In the genomic region with DNA sequence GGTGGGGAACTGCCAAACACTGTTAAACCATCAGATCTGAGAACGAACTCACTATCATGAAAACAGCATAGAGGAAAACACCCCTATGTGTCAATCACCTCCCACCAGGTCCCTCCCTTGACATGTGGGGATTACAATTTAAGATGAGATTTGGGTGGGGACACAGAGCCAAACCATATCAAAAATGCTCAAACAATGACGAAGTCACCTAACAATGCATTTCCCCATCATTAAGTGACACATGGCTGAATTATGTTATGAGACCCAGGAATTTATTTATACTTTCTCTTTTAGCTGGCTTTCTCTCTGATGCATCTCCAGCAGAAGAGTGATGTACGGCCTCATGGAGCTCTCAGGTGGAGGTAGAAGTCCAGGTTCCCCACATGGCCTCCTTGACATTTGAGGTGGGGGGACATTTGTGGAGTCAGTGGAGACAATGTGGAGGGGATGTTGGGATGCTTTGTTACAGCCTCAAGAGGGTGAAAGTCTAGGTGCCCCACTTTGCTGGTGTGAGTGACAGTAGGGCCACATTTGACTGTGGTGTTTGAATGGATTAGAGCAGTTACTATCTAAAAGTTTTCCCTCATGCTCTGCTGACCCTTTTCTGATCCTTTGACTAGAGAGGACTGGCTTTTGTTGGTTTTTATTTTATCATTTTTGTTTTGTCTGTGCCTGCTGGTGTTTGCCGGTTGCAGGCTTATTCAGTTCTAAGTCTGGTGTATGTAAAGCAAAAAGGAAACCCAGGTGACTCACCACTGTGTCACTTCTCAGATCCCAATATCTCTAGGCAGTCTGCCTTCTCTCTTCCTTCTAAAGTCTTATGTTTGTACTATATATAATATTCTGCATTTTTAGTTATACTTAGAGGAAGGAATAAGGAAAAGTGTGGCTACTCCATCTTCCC, we compare ENCODE assay signal across 8 cellular contexts. TPM values are rescaled to one million over a fixed set of nuclear protein-coding genes. Genes with fewer than 3 reads are reported as not detected.
A peak's percentile ranks its signal among the peaks of the same experiment; 100 is the strongest.
DNase-seq lines count a peak whose midpoint lies in the region; ATAC-seq and TF ChIP-seq lines count a peak whose summit lies in the region.
"Had no signal": no experiment of that assay in that cellular context is flagged by ENCODE, and none has a peak within 500 bp of the region (broad histone marks: within the 10 kb centered on the region; RNA-seq: fewer than 3 reads in every experiment).

No MANE protein-coding gene starts in this region.

- peak; percentile 33 for DNase-seq in activated CD4-positive, alpha-beta memory T cell treated with anti-CD3 and anti-CD28 coated beads for 36 hours
- DNase-seq in mucosa of descending colon (no peak), NK-92 (lab: John Stamatoyannopoulos, UW; ENCODE audit: unreplicated experiment) (no peak), NCI-H510A (lab: John Stamatoyannopoulos, UW) (no peak)
- DNase-seq: SIG-M5 had no signal

- peak overlapping the region; percentile 57 for H3K27ac Mint-ChIP-seq in activated CD4-positive, alpha-beta memory T cell treated with anti-CD3 and anti-CD28 coated beads for 36 hours

- no peaks in the 10 kb centered on the region for H3K4me1 ChIP-seq in mucosa of descending colon (ENCODE audit: low read depth)

- TF ChIP-seq CTCF in mucosa of descending colon (IDR thresholded peaks at IDR 0.05): no peak

- CTCF ChIA-PET in activated CD4-positive, alpha-beta memory T cell treated with anti-CD3 and anti-CD28 coated beads for 36 hours (lab: Charles Lee): interaction anchor here (1.6 to 2.2 kb wide), 2 partner anchors 12 to 14 kb away, joined by 4 to 5 read pairs; no protein-coding TSS in a partner anchor

- intact Hi-C loops in activated CD4-positive, alpha-beta memory T cell treated with anti-CD3 and anti-CD28 coated beads for 36 hours (cut with micrococcal nuclease): loop anchor here (1.0 kb wide), 4 partner anchors 18 to 141 kb away; a partner anchor contains a TSS
- intact Hi-C loops in mucosa of descending colon (cut with DNase I, micrococcal nuclease): no loop called here

- no peak overlapping the region for H3K4me3 ChIP-seq in mucosa of descending colon

- no peaks in the 10 kb centered on the region for H3K36me3 Mint-ChIP-seq in activated CD4-positive, alpha-beta memory T cell treated with anti-CD3 and anti-CD28 coated beads for 36 hours

- H3K27me3 Mint-ChIP-seq in activated CD4-positive, alpha-beta memory T cell treated with anti-CD3 and anti-CD28 coated beads for 36 hours: peaks cover 13% of the 10 kb centered on the region

- H3K9me3 Mint-ChIP-seq in activated CD4-positive, alpha-beta memory T cell treated with anti-CD3 and anti-CD28 coated beads for 36 hours: no peaks in the 10 kb centered on the region

- H3K9me3 ChIP-seq in mucosa of descending colon: no peaks in the 10 kb centered on the region

- H3K36me3 ChIP-seq in mucosa of descending colon (ENCODE audit: low read depth): no peaks in the 10 kb centered on the region

- ATAC-seq in GM18907 (IDR thresholded peaks at IDR 0.05; ENCODE audit: unreplicated experiment) (peak; percentile 63), HG03060 (IDR thresholded peaks at IDR 0.05; ENCODE audit: low read depth, unreplicated experiment) (peak; percentile 50), mucosa of descending colon (peak; percentile 51), HG03378 (IDR thresholded peaks at IDR 0.05; ENCODE audit: unreplicated experiment) (no peak)

- H3K4me1 Mint-ChIP-seq in activated CD4-positive, alpha-beta memory T cell treated with anti-CD3 and anti-CD28 coated beads for 36 hours (ENCODE audit: low read depth): peaks cover 15% of the 10 kb centered on the region

- H3K4me3 Mint-ChIP-seq in activated CD4-positive, alpha-beta memory T cell treated with anti-CD3 and anti-CD28 coated beads for 36 hours: peak overlapping the region; percentile 16

- POLR2A ChIA-PET in activated CD4-positive, alpha-beta memory T cell treated with anti-CD3 and anti-CD28 coated beads for 36 hours (lab: Charles Lee): interaction anchor here (1.2 kb wide), 1 partner anchor 85 kb away, joined by 3 read pairs; no protein-coding TSS in a partner anchor

RNA-seq across cellular contexts. Expression of a gene that starts 18.5 kb away (rescaled TPM):
- total RNA-seq in activated CD4-positive, alpha-beta memory T cell treated with anti-CD3 and anti-CD28 coated beads for 36 hours: 1 to 10 TPM; 4.4 to 4.5 TPM
- total RNA-seq in mucosa of descending colon: 10 to 100 TPM; 11.3 to 16.8 (median 11.4) TPM

RNA-seq across cellular contexts. Expression of a gene that starts 38.3 kb away (rescaled TPM):
- not detected for total RNA-seq in activated CD4-positive, alpha-beta memory T cell treated with anti-CD3 and anti-CD28 coated beads for 36 hours
- 1 to 10 TPM in 2 of 3 donors, under 1 TPM in 1; 0.38 to 1.1 (median 1.0) TPM for total RNA-seq in mucosa of descending colon
